18 cellular contexts compared by ENCODE assay signal in the genomic region with DNA sequence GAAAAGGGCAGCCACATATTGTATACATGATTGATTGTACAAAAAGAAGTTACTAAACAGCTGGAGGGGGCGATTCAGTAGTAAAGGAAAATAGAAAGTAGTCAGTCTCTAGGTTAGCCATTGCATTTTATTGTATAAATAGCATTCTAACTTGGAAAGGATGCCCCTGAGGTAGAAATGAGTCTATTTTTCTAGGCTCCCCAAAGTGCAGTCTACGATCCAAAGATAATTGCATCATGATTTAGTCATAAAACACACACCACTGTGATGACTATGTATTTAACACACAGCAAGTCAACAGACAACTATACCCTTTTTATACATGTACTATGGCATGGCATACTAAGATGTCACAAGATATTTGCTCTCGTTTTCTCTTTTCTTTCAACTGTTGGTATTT.
DNase-seq lines count a peak whose midpoint lies in the region; ATAC-seq, FAIRE-seq and TF ChIP-seq lines count a peak whose summit lies in the region.
"Had no signal": no experiment of that assay in that cellular context is flagged by ENCODE, and none has a peak within 500 bp of the region (broad histone marks: within the 10 kb centered on the region; RNA-seq: fewer than 3 reads in every experiment).

No MANE protein-coding gene starts in this region.

- H3K27ac Mint-ChIP-seq in activated T-cell treated with anti-CD3 and anti-CD28 coated beads, Interleukin-2, amount 50 U/mL, for 24 hours = no peak overlapping the region
- H3K27ac Mint-ChIP-seq: type B pancreatic cell had no signal

- H3F3A ChIP-seq in PC-3 (ENCODE audit: low read length, unreplicated experiment) = peaks cover 8% of the 10 kb centered on the region

- H2AFZ ChIP-seq in HCT116 (ENCODE audit: low read depth, low read length, poor library complexity, severe bottlenecking) = no peak overlapping the region
- no peak overlapping the region for H2AFZ ChIP-seq in PC-3 (ENCODE audit: low read length)
- no peak overlapping the region for H2AFZ ChIP-seq in endothelial cell of umbilical vein (ENCODE audit: low read depth, low read length)

- DNase-seq in HCT116 (ENCODE audit: low read depth, low spot score) (no peak), PC-3 (peak; percentile 81), endothelial cell of umbilical vein (ENCODE audit: low read depth, low spot score) (peak; percentile 58), renal cortical epithelial cell (ENCODE audit: low read depth) (peak; percentile 61), mucosa of gallbladder (ENCODE audit: low spot score) (no peak), COLO668 (lab: John Stamatoyannopoulos, UW; ENCODE audit: unreplicated experiment) (no peak), substantia nigra (lab: John Stamatoyannopoulos, UW) (no peak)
- no peak for DNase-seq in activated T-cell treated with anti-CD3 and anti-CD28 coated beads, Interleukin-2, amount 50 U/mL, for 24 hours
- DNase-seq: activated CD8-positive, alpha-beta memory T cell treated with anti-CD3 and anti-CD28 coated beads, Interleukin-2, amount 50 U/mL, for 4 hours; adrenal gland; hypothalamus; MG63; NCI-H446 treated with DMSO at 0.1 percent for 48 hours; ovary; SJCRH30 had no signal

- no peak overlapping the region for H3K27ac ChIP-seq in HCT116 (ENCODE audit: low read depth, low read length)
- H3K27ac ChIP-seq in PC-3 (ENCODE audit: low read length) = peak overlapping the region; percentile 77
- no peak overlapping the region for H3K27ac ChIP-seq in endothelial cell of umbilical vein (ENCODE audit: insufficient read depth, low read depth, low read length)
- no peak overlapping the region for H3K27ac ChIP-seq in substantia nigra (ENCODE audit: low read depth, low read length, poor library complexity, severe bottlenecking)
- H3K27ac ChIP-seq: adrenal gland, ovary, SJCRH30, VCaP had no signal

- H3K36me3 ChIP-seq in HCT116 (ENCODE audit: control insufficient read depth in 1 of 2, insufficient read depth in 2 of 2, low read length in 2 of 2) = no peaks in the 10 kb centered on the region
- H3K36me3 ChIP-seq in PC-3 (ENCODE audit: low read depth, low read length) = 0 out of 2 replicates have a peak, but pooled peaks cover 2% of the 10 kb centered on the region
- peaks cover 3 to 6% of the 10 kb centered on the region in 2 experiments for H3K36me3 ChIP-seq in endothelial cell of umbilical vein (ENCODE audit: control insufficient read depth in 2 of 2, extremely low read depth in 1 of 2, insufficient read depth in 2 of 2, low read length in 2 of 2)
- H3K36me3 ChIP-seq: adrenal gland, ovary had no signal

- no peak overlapping the region for H3K4me2 ChIP-seq in HCT116 (ENCODE audit: low read length)
- peak overlapping the region; percentile 70 for H3K4me2 ChIP-seq in PC-3 (ENCODE audit: low read length)
- peak overlapping the region; percentile 12 for H3K4me2 ChIP-seq in endothelial cell of umbilical vein (ENCODE audit: insufficient read depth, low read length)

- no peak overlapping the region for H3K4me3 ChIP-seq in HCT116 (replicated peaks in 1 of 2; ENCODE audit: low read depth in 1 of 2, low read length in 2 of 2)
- no peak overlapping the region; the same call in 1 of the 2 replicates for H3K4me3 ChIP-seq in PC-3 (ENCODE audit: low read length)
- no peak overlapping the region for H3K4me3 ChIP-seq in endothelial cell of umbilical vein (replicated peaks in 1 of 3; ENCODE audit: insufficient read depth in 1 of 3, low read depth in 1 of 3, low read length in 3 of 3)
- H3K4me3 ChIP-seq: adrenal gland, MG63, ovary, SJCRH30 had no signal

- BruUV-seq in HCT116 (replicated peaks; lab: Mats Ljungman, UMichigan) (no TSS peak), PC-3 (replicated peaks; lab: Mats Ljungman, UMichigan) (no TSS peak), endothelial cell of umbilical vein (replicated peaks; lab: Mats Ljungman, UMichigan) (no TSS peak)

- H3K27me3 ChIP-seq in HCT116 (ENCODE audit: insufficient read depth, low read length) = no peaks in the 10 kb centered on the region
- H3K27me3 ChIP-seq in PC-3 (ENCODE audit: low read length) = no peaks in the 10 kb centered on the region
- H3K27me3 ChIP-seq in endothelial cell of umbilical vein (ENCODE audit: control insufficient read depth in 2 of 2, insufficient read depth in 2 of 2, low read length in 2 of 2) = no peaks in the 10 kb centered on the region
- H3K27me3 ChIP-seq: adrenal gland, MG63, ovary, SJCRH30 had no signal

- H3K9me1 ChIP-seq in endothelial cell of umbilical vein (replicated peaks; ENCODE audit: control insufficient read depth, extremely low read depth, insufficient read depth, low read length) = no peaks in the 10 kb centered on the region

- no peaks in the 10 kb centered on the region for H3K27me3 Mint-ChIP-seq in activated T-cell treated with anti-CD3 and anti-CD28 coated beads, Interleukin-2, amount 50 U/mL, for 24 hours
- H3K27me3 Mint-ChIP-seq: type B pancreatic cell had no signal

- TF ChIP-seq CTCF in HCT116 (IDR thresholded peaks at IDR 0.05 in 2 of 3, conservative IDR thresholded peaks at IDR 0.05 in 1 of 3; ENCODE audit: borderline replicate concordance in 1 of 3, insufficient read depth in 1 of 3, low read depth in 2 of 3, low read length in 2 of 3) (no peak), PC-3 (conservative IDR thresholded peaks at IDR 0.05; ENCODE audit: low read depth, low read length) (no peak), endothelial cell of umbilical vein (IDR thresholded peaks at IDR 0.05; ENCODE audit: extremely low read depth in 1 of 2, insufficient read depth in 1 of 2, low read depth in 1 of 2, low read length in 2 of 2) (no peak)

- no peaks in the 10 kb centered on the region for H3K36me3 Mint-ChIP-seq in activated T-cell treated with anti-CD3 and anti-CD28 coated beads, Interleukin-2, amount 50 U/mL, for 24 hours (ENCODE audit: low read depth)

- H3K4me1 ChIP-seq in HCT116 (ENCODE audit: control insufficient read depth in 1 of 2, insufficient read depth in 2 of 2, low read length in 2 of 2) (no peaks in the 10 kb centered on the region), PC-3 (ENCODE audit: insufficient read depth, low read length) (peaks cover 22% of the 10 kb centered on the region), endothelial cell of umbilical vein (ENCODE audit: control insufficient read depth, extremely low read depth, insufficient read depth, low read length) (peaks cover 22% of the 10 kb centered on the region)
- H3K4me1 ChIP-seq: adrenal gland, SJCRH30 had no signal

- no peak overlapping the region for H3K4me3 Mint-ChIP-seq in activated T-cell treated with anti-CD3 and anti-CD28 coated beads, Interleukin-2, amount 50 U/mL, for 24 hours
- H3K4me3 Mint-ChIP-seq: type B pancreatic cell had no signal

- H3K9ac ChIP-seq in HCT116 (ENCODE audit: low read length) (no peak overlapping the region), PC-3 (ENCODE audit: low read length) (no peak overlapping the region), endothelial cell of umbilical vein (replicated peaks; ENCODE audit: extremely low read depth, insufficient read depth, low read length) (no peak overlapping the region)

- H4K20me1 ChIP-seq in HCT116 (ENCODE audit: insufficient read depth) (no peaks in the 10 kb centered on the region), PC-3 (ENCODE audit: low read length) (no peaks in the 10 kb centered on the region), endothelial cell of umbilical vein (replicated peaks; ENCODE audit: control insufficient read depth, extremely low read depth, insufficient read depth, low read length) (no peaks in the 10 kb centered on the region)

- POLR2A ChIA-PET in HCT116 (lab: Charles Lee) (no interaction called here), PC-3 (lab: Charles Lee; ENCODE audit: unreplicated experiment) (interaction anchor here (0.7 kb wide), 1 partner anchor 19 kb away, joined by 3 read pairs; no protein-coding TSS in a partner anchor), endothelial cell of umbilical vein (lab: Charles Lee) (no interaction called here)

- CTCF ChIA-PET in HCT116 (lab: Charles Lee) (no interaction called here), PC-3 (lab: Charles Lee) (no interaction called here), endothelial cell of umbilical vein (lab: Charles Lee) (interaction anchor here (0.7 to 1.3 kb wide), 2 partner anchors 22 to 125 kb away, joined by 3 read pairs; no protein-coding TSS in a partner anchor)

- RAD21 ChIA-PET in HCT116 (lab: Charles Lee; ENCODE audit: low non-redundant PET in 1 of 2, low total read pairs in 2 of 2, uncharacterized antibody in 2 of 2, unreplicated experiment in 2 of 2) = no interaction called here

- no peak for TF ChIP-seq RAD21 in HCT116 (IDR thresholded peaks at IDR 0.05; ENCODE audit: low read depth)

- TF ChIP-seq POLR2A in HCT116 (IDR thresholded peaks at IDR 0.05; ENCODE audit: borderline replicate concordance, extremely low read depth, insufficient read depth, insufficient read length) = no peak
- TF ChIP-seq POLR2A in endothelial cell of umbilical vein (IDR thresholded peaks at IDR 0.05; ENCODE audit: low read depth, low read length) = no peak

- FAIRE-seq in endothelial cell of umbilical vein (lab: Jason Lieb, UNC) = no peak
- FAIRE-seq: D721Med had no signal

- no peaks in the 10 kb centered on the region for H3K9me3 Mint-ChIP-seq in activated T-cell treated with anti-CD3 and anti-CD28 coated beads, Interleukin-2, amount 50 U/mL, for 24 hours

- H3K9me2 ChIP-seq in HCT116 (ENCODE audit: insufficient read depth) (no peaks in the 10 kb centered on the region), PC-3 (replicated peaks; ENCODE audit: low read length) (no peaks in the 10 kb centered on the region)

- H3K4me1 Mint-ChIP-seq in activated T-cell treated with anti-CD3 and anti-CD28 coated beads, Interleukin-2, amount 50 U/mL, for 24 hours (ENCODE audit: low read depth) = no peaks in the 10 kb centered on the region

- H3K79me2 ChIP-seq in HCT116 (ENCODE audit: insufficient read depth, low read length) = peaks cover 57% of the 10 kb centered on the region
- peaks cover 11% of the 10 kb centered on the region; the same call in 1 of the 2 replicates for H3K79me2 ChIP-seq in PC-3 (ENCODE audit: low read length)
- H3K79me2 ChIP-seq in endothelial cell of umbilical vein (ENCODE audit: control insufficient read depth, insufficient read depth, low read length) = peaks cover 64% of the 10 kb centered on the region

- intact Hi-C loops in HCT116 (cut with micrococcal nuclease) (no loop called here), PC-3 (cut with micrococcal nuclease) (no loop called here), endothelial cell of umbilical vein (cut with micrococcal nuclease) (no loop called here)

- no peak for ATAC-seq in HCT116
- peak; percentile 98 for ATAC-seq in PC-3

- dilution Hi-C loops in endothelial cell of umbilical vein (cut with MboI; ENCODE audit: extremely low pct_ligation_motif_present, low sequenced_read_pairs) = no loop called here

- no peaks in the 10 kb centered on the region for H3K9me3 ChIP-seq in HCT116 (ENCODE audit: control insufficient read depth in 1 of 2, insufficient read depth in 1 of 2, low read depth in 1 of 2, low read length in 2 of 2)
- H3K9me3 ChIP-seq in PC-3 (ENCODE audit: low read length) = no peaks in the 10 kb centered on the region
- no peaks in the 10 kb centered on the region for H3K9me3 ChIP-seq in endothelial cell of umbilical vein (replicated peaks; ENCODE audit: control insufficient read depth, insufficient read depth, low read length)
- H3K9me3 ChIP-seq: adrenal gland, MG63, ovary had no signal

TF ChIP-seq in HCT116, 20 proteins besides CTCF, POLR2A, EP300 and RAD21 (continues in another document):
- TF ChIP-seq FOSL1 (IDR thresholded peaks at IDR 0.05; ENCODE audit: low read depth) = peak; percentile 25; the same call in 1 of the 2 replicates

Comparison
In these comparisons a context has a peak if more than half of its experiments do, and no peak if none do; other contexts are left out.
1. DNase-seq: peak in PC-3 (single experiment), endothelial cell of umbilical vein (single experiment) and renal cortical epithelial cell (single experiment); none in HCT116 (single experiment), activated T-cell treated with anti-CD3 and anti-CD28 coated beads, Interleukin-2, amount 50 U/mL, for 24 hours (single experiment), mucosa of gallbladder (single experiment), COLO668 (single experiment) and substantia nigra (0 of 49).